17 cellular contexts compared by ENCODE assay signal in genomic region chr15:55248895-55249294, GRCh38. TPM values are rescaled to one million over a fixed set of nuclear protein-coding genes. Genes with fewer than 3 reads are reported as not detected.
DNase-seq lines count a peak whose midpoint lies in the region; ATAC-seq and TF ChIP-seq lines count a peak whose summit lies in the region.
"Had no signal": no experiment of that assay in that cellular context is flagged by ENCODE, and none has a peak within 500 bp of the region (broad histone marks: within the 10 kb centered on the region; RNA-seq: fewer than 3 reads in every experiment).

No MANE protein-coding gene starts in this region.

- ATAC-seq in GM23338, result no peak
- no peak for ATAC-seq in stimulated activated effector memory CD8-positive, alpha-beta T cell treated with anti-CD3 and anti-CD28 coated beads, Interleukin-12 subunit alpha, Interleukin-12 subunit beta, amount 100 ng/mL, for 72 hours
- no peak for ATAC-seq in GM19035 (IDR thresholded peaks at IDR 0.05; ENCODE audit: unreplicated experiment)

- no peaks in the 10 kb centered on the region for H3K27me3 ChIP-seq in GM23338 (ENCODE audit: insufficient read depth)
- H3K27me3 ChIP-seq: Peyer's patch had no signal

- H3K9me3 Mint-ChIP-seq in GM23338, result no peaks in the 10 kb centered on the region
- no peaks in the 10 kb centered on the region for H3K9me3 Mint-ChIP-seq in stimulated activated effector memory CD8-positive, alpha-beta T cell treated with anti-CD3 and anti-CD28 coated beads, Interleukin-12 subunit alpha, Interleukin-12 subunit beta, amount 100 ng/mL, for 72 hours
- H3K9me3 Mint-ChIP-seq: CD4-positive, alpha-beta T cell; HFFc6 had no signal

- no peak overlapping the region for H3K4me3 ChIP-seq in GM23338
- no peak overlapping the region for H3K4me3 ChIP-seq in epithelial cell of esophagus (ENCODE audit: low read length)
- H3K4me3 ChIP-seq: Peyer's patch had no signal

- 0 out of 2 replicates have a peak overlapping the region, but pooled peaks have one; percentile 37 for H3K4me2 ChIP-seq in GM23338

- peaks cover 1% of the 10 kb centered on the region for H3K27me3 Mint-ChIP-seq in GM23338 (ENCODE audit: insufficient read depth, low read depth, poor library complexity)
- H3K27me3 Mint-ChIP-seq: CD4-positive, alpha-beta T cell had no signal

- peaks cover 4% of the 10 kb centered on the region; the same call in 2 of the 3 replicates for H3K4me1 Mint-ChIP-seq in GM23338
- H3K4me1 Mint-ChIP-seq in stimulated activated effector memory CD8-positive, alpha-beta T cell treated with anti-CD3 and anti-CD28 coated beads, Interleukin-12 subunit alpha, Interleukin-12 subunit beta, amount 100 ng/mL, for 72 hours, result peaks cover 86% of the 10 kb centered on the region

- no peaks in the 10 kb centered on the region for H4K20me1 ChIP-seq in GM23338 (replicated peaks; ENCODE audit: insufficient read depth)

- no peak overlapping the region for H3K27ac Mint-ChIP-seq in GM23338
- H3K27ac Mint-ChIP-seq in stimulated activated effector memory CD8-positive, alpha-beta T cell treated with anti-CD3 and anti-CD28 coated beads, Interleukin-12 subunit alpha, Interleukin-12 subunit beta, amount 100 ng/mL, for 72 hours, result no peak overlapping the region
- H3K27ac Mint-ChIP-seq: CD4-positive, alpha-beta T cell; HFFc6 had no signal

- H2AFZ ChIP-seq in GM23338, result no peak overlapping the region

- no peaks in the 10 kb centered on the region for H3K9me2 ChIP-seq in GM23338 (ENCODE audit: insufficient read depth)

- no peaks in the 10 kb centered on the region for H3K79me2 ChIP-seq in GM23338 (replicated peaks; ENCODE audit: insufficient read depth)

- DNase-seq in SIG-M5 treated with dmso at 0.1 percent for 504 hours (lab: John Stamatoyannopoulos, UW; ENCODE audit: unreplicated experiment) (peak; percentile 4), SIG-M5 (lab: John Stamatoyannopoulos, UW) (no peak), GM23338 (ENCODE audit: low spot score) (no peak), epithelial cell of esophagus (ENCODE audit: low read depth) (peak; percentile 18)
- DNase-seq in stimulated activated effector memory CD8-positive, alpha-beta T cell treated with anti-CD3 and anti-CD28 coated beads, Interleukin-12 subunit alpha, Interleukin-12 subunit beta, amount 100 ng/mL, for 72 hours (ENCODE audit: low spot score in 2 of 2), result no peak
- no peak for DNase-seq in activated CD4-positive, alpha-beta T cell treated with anti-CD3 and anti-CD28 coated beads, Interleukin-2, amount 50 U/mL, for 4 hours
- no peak for DNase-seq in stimulated activated naive CD4-positive, alpha-beta T cell (lab: John Stamatoyannopoulos, UW)
- DNase-seq: AML-193; CD4-positive, alpha-beta T cell; HFFc6; MV-4-11; NCI-H1417 treated with DMSO at 0.1 percent for 48 hours; NCI-H2029; NCI-H82; Peyer's patch; Right ventricle myocardium superior had no signal

- H3K36me3 Mint-ChIP-seq in GM23338 (ENCODE audit: low read depth), result no peaks in the 10 kb centered on the region
- peaks cover 100% of the 10 kb centered on the region for H3K36me3 Mint-ChIP-seq in stimulated activated effector memory CD8-positive, alpha-beta T cell treated with anti-CD3 and anti-CD28 coated beads, Interleukin-12 subunit alpha, Interleukin-12 subunit beta, amount 100 ng/mL, for 72 hours

- H3K4me3 Mint-ChIP-seq in GM23338, result no peak overlapping the region
- H3K4me3 Mint-ChIP-seq in stimulated activated effector memory CD8-positive, alpha-beta T cell treated with anti-CD3 and anti-CD28 coated beads, Interleukin-12 subunit alpha, Interleukin-12 subunit beta, amount 100 ng/mL, for 72 hours, result peak overlapping the region; percentile 24
- H3K4me3 Mint-ChIP-seq: CD4-positive, alpha-beta T cell; HFFc6 had no signal

- H3F3A ChIP-seq in GM23338 (replicated peaks; ENCODE audit: low read depth), result no peaks in the 10 kb centered on the region

- TF ChIP-seq CTCF in GM23338 (conservative IDR thresholded peaks at IDR 0.05; ENCODE audit: low read depth in 2 of 2), result no peak
- TF ChIP-seq CTCF in epithelial cell of esophagus (IDR thresholded peaks at IDR 0.05; ENCODE audit: insufficient read depth, low read depth, low read length, missing control alignments), result no peak

- H3K36me3 ChIP-seq in GM23338 (ENCODE audit: insufficient read depth), result no peaks in the 10 kb centered on the region
- H3K36me3 ChIP-seq: Peyer's patch had no signal

- peaks cover 5% of the 10 kb centered on the region for H3K4me1 ChIP-seq in GM23338 (ENCODE audit: insufficient read depth)

- no peak overlapping the region for H3K27ac ChIP-seq in GM23338 (ENCODE audit: low read depth)

TF ChIP-seq in GM23338, 12 proteins besides CTCF, POLR2A, EP300 and RAD21 (continues in another document):
- no peak for TF ChIP-seq CREB1 (CRISPR knock-in tag; IDR thresholded peaks at IDR 0.05; ENCODE audit: low read depth)
- no peak for TF ChIP-seq ZNF114 (CRISPR knock-in tag; IDR thresholded peaks at IDR 0.05)
- no peak for TF ChIP-seq ZNF331 (CRISPR knock-in tag; IDR thresholded peaks at IDR 0.05; ENCODE audit: low read depth)
- no peak for TF ChIP-seq EZH2phosphoT487 (IDR thresholded peaks at IDR 0.05; ENCODE audit: unreplicated experiment)
- TF ChIP-seq ZNF462 (CRISPR knock-in tag; IDR thresholded peaks at IDR 0.05), result no peak

RNA-seq across cellular contexts. Expression of gene RAB27A, which starts 40.7 kb away (rescaled TPM):
- total RNA-seq in GM23338 (2014; rRNA removed; shearing (Covaris generic)), result 3.0 and 5.8 TPM in 2 replicates
- 2.8 and 3.2 TPM in 2 replicates for polyA plus RNA-seq in GM23338 (2016; fragmentation: Nextera tagmentation; extraction: Ambion mirVana)

RNA-seq across cellular contexts. Expression of gene RSL24D1, which starts 52.2 kb away (rescaled TPM):
- total RNA-seq in GM23338 (2014; rRNA removed; shearing (Covaris generic)), result 125 and 146 TPM in 2 replicates
- 181 and 201 TPM in 2 replicates for polyA plus RNA-seq in GM23338 (2016; fragmentation: Nextera tagmentation; extraction: Ambion mirVana)

Comparison
In these comparisons a context has a peak if more than half of its experiments do, and no peak if none do; other contexts are left out.
1. DNase-seq: peak in SIG-M5 treated with dmso at 0.1 percent for 504 hours (single experiment) and epithelial cell of esophagus (single experiment); none in SIG-M5 (single experiment), GM23338 (single experiment), stimulated activated effector memory CD8-positive, alpha-beta T cell treated with anti-CD3 and anti-CD28 coated beads, Interleukin-12 subunit alpha, Interleukin-12 subunit beta, amount 100 ng/mL, for 72 hours (0 of 2), activated CD4-positive, alpha-beta T cell treated with anti-CD3 and anti-CD28 coated beads, Interleukin-2, amount 50 U/mL, for 4 hours (0 of 2) and stimulated activated naive CD4-positive, alpha-beta T cell (0 of 6).